In the genomic region with DNA sequence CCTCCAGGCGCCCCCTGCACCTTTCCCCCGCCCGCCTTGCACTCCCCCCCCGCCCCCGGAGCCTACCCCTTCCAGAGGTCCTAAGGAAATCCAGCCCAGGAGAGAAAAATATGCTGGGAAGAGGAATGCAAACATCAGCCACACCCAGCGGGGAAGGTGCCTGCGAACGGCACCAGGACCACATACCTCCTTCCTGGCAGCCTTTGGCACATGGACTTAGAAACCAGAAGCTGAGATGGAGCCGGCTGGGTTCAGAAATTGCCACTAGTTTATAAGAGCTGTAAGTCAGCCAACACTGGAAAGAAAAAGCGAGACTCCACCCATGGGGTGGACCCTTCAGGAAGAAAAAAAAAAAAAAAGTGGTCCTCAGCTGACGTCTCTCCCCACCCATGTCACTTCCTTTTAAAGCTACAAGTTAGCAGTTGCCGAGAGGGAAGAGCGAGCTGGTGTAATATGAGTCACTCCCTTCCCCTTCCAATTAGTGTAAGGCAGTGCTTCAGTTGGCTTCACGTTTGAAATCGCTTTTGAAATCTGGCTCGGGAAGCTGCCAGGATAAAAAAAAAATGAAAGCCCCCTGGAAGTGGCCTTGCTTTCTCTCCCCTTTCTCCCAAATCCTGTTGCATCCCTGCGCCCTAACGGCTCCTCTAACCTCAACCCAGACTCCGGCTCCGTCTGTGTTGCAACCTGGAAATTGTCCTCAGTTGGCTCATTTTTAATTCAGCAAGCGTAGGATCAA, we compare ENCODE assay signal across 8 cellular contexts.
DNase-seq lines count a peak whose midpoint lies in the region; ATAC-seq and TF ChIP-seq lines count a peak whose summit lies in the region.

A gene with protein sequence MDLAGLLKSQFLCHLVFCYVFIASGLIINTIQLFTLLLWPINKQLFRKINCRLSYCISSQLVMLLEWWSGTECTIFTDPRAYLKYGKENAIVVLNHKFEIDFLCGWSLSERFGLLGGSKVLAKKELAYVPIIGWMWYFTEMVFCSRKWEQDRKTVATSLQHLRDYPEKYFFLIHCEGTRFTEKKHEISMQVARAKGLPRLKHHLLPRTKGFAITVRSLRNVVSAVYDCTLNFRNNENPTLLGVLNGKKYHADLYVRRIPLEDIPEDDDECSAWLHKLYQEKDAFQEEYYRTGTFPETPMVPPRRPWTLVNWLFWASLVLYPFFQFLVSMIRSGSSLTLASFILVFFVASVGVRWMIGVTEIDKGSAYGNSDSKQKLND (minus strand): TSS at position 310 of the 736 bp plus-strand sequence. CDS start 41,848 bp downstream, outside the sequence.

- ATAC-seq in GM19025 (IDR thresholded peaks at IDR 0.05; ENCODE audit: low read depth, unreplicated experiment) (peak; percentile 96), HG03196 (IDR thresholded peaks at IDR 0.05; ENCODE audit: unreplicated experiment) (peak; percentile 98)
- ATAC-seq in activated CD4-positive, CD25-positive, alpha-beta regulatory T cell treated with anti-CD3 and anti-CD28 coated beads, Interleukin-2, amount 50 U/mL, for 24 hours, result peak; percentile 97 to 98

- H3K4me3 ChIP-seq in AG10803 (ENCODE audit: low read length), result peak within 1 kb of the TSS; percentile 82
- H3K4me3 ChIP-seq in choroid plexus epithelial cell (ENCODE audit: low read depth, low read length), result peak within 1 kb of the TSS; percentile 66

- TF ChIP-seq CTCF in AG10803 (conservative IDR thresholded peaks at IDR 0.05; ENCODE audit: low read length) (no peak), choroid plexus epithelial cell (conservative IDR thresholded peaks at IDR 0.05; ENCODE audit: low read depth, low read length) (no peak)

- DNase-seq in AG10803 (ENCODE audit: low read depth) (peak; percentile 97), NCI-H446 treated with DMSO at 0.1 percent for 48 hours (lab: John Stamatoyannopoulos, UW) (peak; percentile 97), choroid plexus epithelial cell (ENCODE audit: low read depth) (peak; percentile 99), kidney glomerular epithelial cell (lab: John Stamatoyannopoulos, UW) (peak; percentile 97)
- peak; percentile 27 to 43 (median 29) for DNase-seq in stimulated activated CD4-positive, alpha-beta T cell treated with anti-CD3 and anti-CD28 coated beads, Interleukin-1b, Interleukin-23, amount 100 ng/mL, for 24 hours (ENCODE audit: low read depth in 4 of 4, low spot score in 1 of 4)

Comparison
In these comparisons a context has a peak if more than half of its experiments do, and no peak if none do; other contexts are left out.
1. Peak in every context shown above with its lines: DNase-seq, ATAC-seq and H3K4me3 ChIP-seq.
2. DNase-seq: peak in every context shown above with its lines; median percentile 99 in choroid plexus epithelial cell; 97 in AG10803; 97 in NCI-H446 treated with DMSO at 0.1 percent for 48 hours; 97 in kidney glomerular epithelial cell; 29 in stimulated activated CD4-positive, alpha-beta T cell treated with anti-CD3 and anti-CD28 coated beads, Interleukin-1b, Interleukin-23, amount 100 ng/mL, for 24 hours.